ENCODE assay signal across 18 cellular contexts in genomic region chr13:47661076-47661475, GRCh38.
DNase-seq lines count a peak whose midpoint lies in the region; ATAC-seq and TF ChIP-seq lines count a peak whose summit lies in the region.
"Had no signal": no experiment of that assay in that cellular context is flagged by ENCODE, and none has a peak within 500 bp of the region (broad histone marks: within the 10 kb centered on the region; RNA-seq: fewer than 3 reads in every experiment).

No MANE protein-coding gene starts in this region.

- no peaks in the 10 kb centered on the region for H3K27me3 ChIP-seq in RWPE2 (ENCODE audit: insufficient read depth, poor library complexity, severe bottlenecking)
- H3K27me3 ChIP-seq: BLaER1, heart right ventricle, stomach had no signal

- peak; percentile 82 for DNase-seq in AG08395 (ENCODE audit: low spot score)
- peak; percentile 50 for DNase-seq in HFFc6
- no peak for DNase-seq in RWPE2 (ENCODE audit: low spot score)
- peak; percentile 99 for DNase-seq in fibroblast of mammary gland (ENCODE audit: low read depth)
- no peak for DNase-seq in COLO829 (ENCODE audit: low spot score)
- no peak for DNase-seq in NCI-H2029 treated with DMSO at 0.1 percent for 48 hours (lab: John Stamatoyannopoulos, UW)
- DNase-seq: activated CD8-positive, alpha-beta T cell treated with anti-CD3 and anti-CD28 coated beads for 36 hours; activated naive CD8-positive, alpha-beta T cell treated with anti-CD3 and anti-CD28 coated beads, Interleukin-2, amount 50 U/mL, for 24 hours; DMS53; heart right ventricle; islet precursor cell; mesendoderm; NCI-H2171; NK-92 treated with Interleukin-12 subunit alpha and Interleukin-12 subunit beta, amount 100 ng/mL, for 24 hours; stomach had no signal

- no peak overlapping the region for H3K27ac ChIP-seq in RWPE2 (ENCODE audit: poor library complexity, severe bottlenecking)
- H3K27ac ChIP-seq: BLaER1, heart right ventricle, stomach had no signal

- no peak overlapping the region for H3K4me3 Mint-ChIP-seq in HFFc6
- H3K4me3 Mint-ChIP-seq: activated CD8-positive, alpha-beta T cell treated with anti-CD3 and anti-CD28 coated beads for 36 hours; activated naive CD8-positive, alpha-beta T cell treated with anti-CD3 and anti-CD28 coated beads, Interleukin-2, amount 50 U/mL, for 24 hours had no signal

- H3K9me3 ChIP-seq in RWPE2 (ENCODE audit: severe bottlenecking) = no peaks in the 10 kb centered on the region
- H3K9me3 ChIP-seq: BLaER1, stomach had no signal

- peaks cover 4% of the 10 kb centered on the region for H3K9me3 Mint-ChIP-seq in HFFc6
- H3K9me3 Mint-ChIP-seq: activated CD8-positive, alpha-beta T cell treated with anti-CD3 and anti-CD28 coated beads for 36 hours; activated naive CD8-positive, alpha-beta T cell treated with anti-CD3 and anti-CD28 coated beads, Interleukin-2, amount 50 U/mL, for 24 hours had no signal

- peaks cover 4% of the 10 kb centered on the region; the same call in 1 of the 2 replicates for H3K27me3 Mint-ChIP-seq in HFFc6 (ENCODE audit: insufficient read depth)
- H3K27me3 Mint-ChIP-seq: activated CD8-positive, alpha-beta T cell treated with anti-CD3 and anti-CD28 coated beads for 36 hours had no signal

- no peaks in the 10 kb centered on the region for H3K36me3 Mint-ChIP-seq in HFFc6 (ENCODE audit: low read depth)

- H3K4me3 ChIP-seq in RWPE2 (ENCODE audit: severe bottlenecking) = no peak overlapping the region
- no peak overlapping the region for H3K4me3 ChIP-seq in fibroblast of mammary gland (ENCODE audit: control insufficient read depth, low read depth, low read length)
- H3K4me3 ChIP-seq: BLaER1, heart right ventricle, stomach had no signal

- TF ChIP-seq CTCF in HFFc6 (IDR thresholded peaks at IDR 0.05) (no peak), RWPE2 (IDR thresholded peaks at IDR 0.05; ENCODE audit: poor library complexity, severe bottlenecking) (no peak), fibroblast of mammary gland (conservative IDR thresholded peaks at IDR 0.05; ENCODE audit: control insufficient read depth, insufficient read depth, low read depth, low read length) (no peak)

- H3K4me1 ChIP-seq in RWPE2 (ENCODE audit: insufficient read depth, poor library complexity, severe bottlenecking) = no peaks in the 10 kb centered on the region
- H3K4me1 ChIP-seq: BLaER1, heart right ventricle, stomach had no signal

- H3K4me1 Mint-ChIP-seq in HFFc6 (ENCODE audit: low read depth) = no peaks in the 10 kb centered on the region; the same call in 1 of the 2 replicates
- H3K4me1 Mint-ChIP-seq: activated naive CD8-positive, alpha-beta T cell treated with anti-CD3 and anti-CD28 coated beads, Interleukin-2, amount 50 U/mL, for 24 hours had no signal

- H3K27ac Mint-ChIP-seq in HFFc6 = no peak overlapping the region
- H3K27ac Mint-ChIP-seq: activated CD8-positive, alpha-beta T cell treated with anti-CD3 and anti-CD28 coated beads for 36 hours; activated naive CD8-positive, alpha-beta T cell treated with anti-CD3 and anti-CD28 coated beads, Interleukin-2, amount 50 U/mL, for 24 hours had no signal

- H3K36me3 ChIP-seq in RWPE2 (ENCODE audit: low read depth) = no peaks in the 10 kb centered on the region
- H3K36me3 ChIP-seq: BLaER1, heart right ventricle, stomach had no signal

- ATAC-seq in RWPE2 (ENCODE audit: low read depth) (peak; percentile 56; the same call in 1 of the 3 replicates), GM19324 (IDR thresholded peaks at IDR 0.05; ENCODE audit: low FRiP score, unreplicated experiment) (no peak), HG03196 (IDR thresholded peaks at IDR 0.05; ENCODE audit: unreplicated experiment) (no peak)
- ATAC-seq: activated CD8-positive, alpha-beta T cell treated with anti-CD3 and anti-CD28 coated beads for 36 hours; activated naive CD8-positive, alpha-beta T cell treated with anti-CD3 and anti-CD28 coated beads, Interleukin-2, amount 50 U/mL, for 24 hours; heart right ventricle had no signal

Comparison
In these comparisons a context has a peak if more than half of its experiments do, and no peak if none do; other contexts are left out.
1. DNase-seq: peak in AG08395 (single experiment), HFFc6 (single experiment) and fibroblast of mammary gland (single experiment); none in RWPE2 (single experiment), COLO829 (single experiment) and NCI-H2029 treated with DMSO at 0.1 percent for 48 hours (single experiment).